In genomic region chr2:174981336-174981735, GRCh38 we compare ENCODE assay signal across 27 cellular contexts.
"Had no signal": no experiment of that assay in that cellular context is flagged by ENCODE, and none has a peak within 500 bp of the region (broad histone marks: within the 10 kb centered on the region; RNA-seq: fewer than 3 reads in every experiment).

No MANE protein-coding gene starts in this region.

- FAIRE-seq: kidney had no signal

- H3K4me1 ChIP-seq: foreskin keratinocyte, right lobe of liver, suprapubic skin, transverse colon, upper lobe of right lung, uterus had no signal

- H3K4me2 ChIP-seq: hepatocyte, neural progenitor cell, smooth muscle cell had no signal

- H3K27me3 ChIP-seq: foreskin keratinocyte, gastroesophageal sphincter, heart left ventricle, hepatocyte, left lung, neural progenitor cell, right lobe of liver, suprapubic skin, transverse colon, upper lobe of right lung, uterus had no signal

- H3K9me3 ChIP-seq: gastroesophageal sphincter, heart left ventricle, left lung, mucosa of descending colon, right lobe of liver, suprapubic skin, transverse colon, upper lobe of right lung, uterus had no signal

- H3K9ac ChIP-seq: neural progenitor cell, parathyroid adenoma had no signal

- ATAC-seq: esophagus mucosa; foreskin keratinocyte; gastroesophageal sphincter; heart left ventricle; left lung; mucosa of descending colon; naive thymus-derived CD4-positive, alpha-beta T cell; right lobe of liver; stimulated activated naive CD8-positive, alpha-beta T cell treated with anti-CD3 and anti-CD28 coated beads, Interleukin-15, amount 100 ng/mL, for 72 hours; upper lobe of right lung had no signal

- H2AFZ ChIP-seq: hepatocyte, neural progenitor cell, parathyroid adenoma had no signal

- H3K27ac ChIP-seq: epithelial cell of prostate, foreskin keratinocyte, gastroesophageal sphincter, heart left ventricle, hepatocyte, left lung, right lobe of liver, suprapubic skin, transverse colon, upper lobe of right lung, uterus had no signal

- DNase-seq: effector CD8-positive, alpha-beta T cell; endodermal cell; foreskin keratinocyte; heart left ventricle; kidney; left lung; mesenchymal stem cell; mucosa of descending colon; naive thymus-derived CD4-positive, alpha-beta T cell; right lobe of liver; stimulated activated CD4-positive, alpha-beta T cell treated with anti-CD3 and anti-CD28 coated beads, Interleukin-12 subunit alpha, Interleukin-12 subunit beta, amount 100 ng/mL, for 4 hours; stimulated activated CD4-positive, alpha-beta T cell treated with anti-CD3 and anti-CD28 coated beads, Interleukin-1b, Interleukin-23, amount 100 ng/mL, for 48 hours; stimulated activated CD4-positive, alpha-beta T cell treated with anti-CD3 and anti-CD28 coated beads, Interleukin-4, amount 100 ng/mL, for 1 hour; stimulated activated CD8-positive, alpha-beta memory T cell treated with anti-CD3 and anti-CD28 coated beads, Interleukin-4, amount 100 ng/mL, for 48 hours; stimulated activated naive CD4-positive, alpha-beta T cell; stimulated activated naive CD8-positive, alpha-beta T cell treated with anti-CD3 and anti-CD28 coated beads, Interleukin-15, amount 100 ng/mL, for 72 hours; transverse colon; upper lobe of right lung; uterus had no signal

- H3K4me3 ChIP-seq: gastroesophageal sphincter, heart left ventricle, hepatocyte, left lung, mucosa of descending colon, neural progenitor cell, right lobe of liver, smooth muscle cell, suprapubic skin, transverse colon, upper lobe of right lung, uterus had no signal

- H3K36me3 ChIP-seq: gastroesophageal sphincter, heart left ventricle, left lung, neural progenitor cell, right lobe of liver, suprapubic skin, transverse colon, upper lobe of right lung, uterus had no signal

- H3K79me2 ChIP-seq: hepatocyte had no signal
